In the genomic region with DNA sequence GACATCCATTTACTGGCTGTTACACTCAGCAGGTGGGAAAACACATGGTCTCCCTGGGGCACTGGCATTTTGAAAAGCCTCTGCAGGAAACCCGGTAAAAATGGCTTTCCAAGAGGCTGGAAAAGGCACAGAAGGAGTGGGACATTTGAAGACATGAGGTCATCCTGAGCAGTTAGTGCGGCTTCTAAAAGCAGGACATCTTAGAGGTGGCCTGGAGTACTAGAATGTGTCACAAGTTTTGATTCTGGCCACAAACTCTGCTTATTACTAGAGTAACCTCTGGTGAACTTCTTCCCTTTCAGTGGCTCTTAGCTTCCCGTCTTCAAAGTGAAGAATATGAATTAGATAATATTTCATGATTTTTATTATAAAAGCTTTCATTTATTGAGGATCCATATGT, we compare ENCODE assay signal across 26 cellular contexts.
A peak's percentile ranks its signal among the peaks of the same experiment; 100 is the strongest.
DNase-seq lines count a peak whose midpoint lies in the region; ATAC-seq, FAIRE-seq and TF ChIP-seq lines count a peak whose summit lies in the region.
"Had no signal": no experiment of that assay in that cellular context is flagged by ENCODE, and none has a peak within 500 bp of the region (broad histone marks: within the 10 kb centered on the region; RNA-seq: fewer than 3 reads in every experiment).

No MANE protein-coding gene starts in this region.

- peaks cover 39% of the 10 kb centered on the region for H3K4me1 Mint-ChIP-seq in glutamatergic neuron (ENCODE audit: low read depth, unreplicated experiment)
- H3K4me1 Mint-ChIP-seq: activated B cell treated with CpG ODN at 0.5 μM for 24 hours; activated naive CD8-positive, alpha-beta T cell treated with anti-CD3 and anti-CD28 coated beads for 36 hours; GM23338; immature natural killer cell had no signal

- peak overlapping the region; percentile 89 for H3K27ac Mint-ChIP-seq in glutamatergic neuron (ENCODE audit: unreplicated experiment)
- H3K27ac Mint-ChIP-seq: activated B cell treated with CpG ODN at 0.5 μM for 24 hours; activated naive CD8-positive, alpha-beta T cell treated with anti-CD3 and anti-CD28 coated beads for 36 hours; activated T-helper 2 cell treated with anti-CD3 and anti-CD28 coated beads, Interferon-gamma antibody, Interleukin-2, Interleukin-4, amounts not matched to agents 10 μg/mL and 5 μg/mL and 100 μg/mL, durations not matched to agents 14 hours and 24 hours and 36 hours; GM23338; immature natural killer cell; natural killer cell treated with Interleukin-12 subunit alpha and Interleukin-12 subunit beta and Interleukin-15 and Interleukin-18, amount 100 ng/mL, for 72 hours had no signal

- peak overlapping the region; percentile 63 for H3K4me3 Mint-ChIP-seq in glutamatergic neuron (ENCODE audit: unreplicated experiment)
- H3K4me3 Mint-ChIP-seq: activated B cell treated with CpG ODN at 0.5 μM for 24 hours; activated naive CD8-positive, alpha-beta T cell treated with anti-CD3 and anti-CD28 coated beads for 36 hours; GM23338; immature natural killer cell; natural killer cell treated with Interleukin-12 subunit alpha and Interleukin-12 subunit beta and Interleukin-15 and Interleukin-18, amount 100 ng/mL, for 72 hours had no signal

- H3K27me3 Mint-ChIP-seq in glutamatergic neuron (ENCODE audit: unreplicated experiment): peaks cover 2% of the 10 kb centered on the region
- H3K27me3 Mint-ChIP-seq: activated naive CD8-positive, alpha-beta T cell treated with anti-CD3 and anti-CD28 coated beads for 36 hours; natural killer cell treated with Interleukin-12 subunit alpha and Interleukin-12 subunit beta and Interleukin-15 and Interleukin-18, amount 100 ng/mL, for 72 hours had no signal

- ATAC-seq in GM18907 (IDR thresholded peaks at IDR 0.05; ENCODE audit: unreplicated experiment) (peak; percentile 81), HG02588 (IDR thresholded peaks at IDR 0.05; ENCODE audit: unreplicated experiment) (peak; percentile 95), HG03039 (IDR thresholded peaks at IDR 0.05; ENCODE audit: unreplicated experiment) (peak; percentile 71)
- ATAC-seq: GM23338; natural killer cell treated with Interleukin-12 subunit alpha and Interleukin-12 subunit beta and Interleukin-15 and Interleukin-18, amount 100 ng/mL, for 72 hours; PC-3; stimulated activated naive CD8-positive, alpha-beta T cell treated with anti-CD3 and anti-CD28 coated beads, Interleukin-15, Interleukin-2, amounts not matched to agents 100 U/mL and 50 U/mL, for 24 hours had no signal

- DNase-seq in glutamatergic neuron: peak; percentile 62
- DNase-seq in GM19239 (ENCODE audit: insufficient read length, low spot score): no peak
- DNase-seq in RCC 7860 (ENCODE audit: low spot score): no peak
- no peak for DNase-seq in stimulated activated CD4-positive, alpha-beta T cell treated with anti-CD3 and anti-CD28 coated beads, Interleukin-15, amount 100 ng/mL, for 24 hours
- DNase-seq: activated B cell treated with CpG ODN at 0.5 μM for 24 hours; activated CD4-positive, alpha-beta T cell treated with anti-CD3 and anti-CD28 coated beads, Interleukin-2, amount 50 U/mL, for 4 hours; activated CD8-positive, alpha-beta memory T cell treated with anti-CD3 and anti-CD28 coated beads, Interleukin-2, amount 50 U/mL, for 48 hours; activated naive CD8-positive, alpha-beta T cell treated with anti-CD3 and anti-CD28 coated beads for 36 hours; effector memory CD4-positive, alpha-beta T cell; foreskin melanocyte; immature natural killer cell; KG1; PC-3; SHP77; spleen; stimulated activated CD4-positive, alpha-beta T cell treated with anti-CD3 and anti-CD28 coated beads, Interleukin-4, amount 100 ng/mL, for 24 hours; stimulated activated naive CD8-positive, alpha-beta T cell treated with anti-CD3 and anti-CD28 coated beads, Interleukin-15, Interleukin-2, amounts not matched to agents 100 U/mL and 50 U/mL, for 24 hours; T1000; thyroid gland had no signal

- no peak for TF ChIP-seq CTCF in glutamatergic neuron (IDR thresholded peaks at IDR 0.05; ENCODE audit: partially characterized antibody, unreplicated experiment)

- FAIRE-seq in GM19239 (lab: Jason Lieb, UNC) (no peak), RCC 7860 (lab: Jason Lieb, UNC) (no peak)
- FAIRE-seq: HTR-8/SVneo had no signal

- H3K36me3 Mint-ChIP-seq in glutamatergic neuron (ENCODE audit: unreplicated experiment): no peaks in the 10 kb centered on the region
- H3K36me3 Mint-ChIP-seq: activated naive CD8-positive, alpha-beta T cell treated with anti-CD3 and anti-CD28 coated beads for 36 hours; immature natural killer cell; natural killer cell treated with Interleukin-12 subunit alpha and Interleukin-12 subunit beta and Interleukin-15 and Interleukin-18, amount 100 ng/mL, for 72 hours had no signal

- H3K9me3 Mint-ChIP-seq in glutamatergic neuron (ENCODE audit: unreplicated experiment): peaks cover 2% of the 10 kb centered on the region
- H3K9me3 Mint-ChIP-seq: activated B cell treated with CpG ODN at 0.5 μM for 24 hours; activated naive CD8-positive, alpha-beta T cell treated with anti-CD3 and anti-CD28 coated beads for 36 hours; activated T-helper 2 cell treated with anti-CD3 and anti-CD28 coated beads, Interferon-gamma antibody, Interleukin-2, Interleukin-4, amounts not matched to agents 10 μg/mL and 5 μg/mL and 100 μg/mL, durations not matched to agents 14 hours and 24 hours and 36 hours; GM23338 had no signal
